Comparison of ENCODE assay signal across 10 cellular contexts in the genomic region with DNA sequence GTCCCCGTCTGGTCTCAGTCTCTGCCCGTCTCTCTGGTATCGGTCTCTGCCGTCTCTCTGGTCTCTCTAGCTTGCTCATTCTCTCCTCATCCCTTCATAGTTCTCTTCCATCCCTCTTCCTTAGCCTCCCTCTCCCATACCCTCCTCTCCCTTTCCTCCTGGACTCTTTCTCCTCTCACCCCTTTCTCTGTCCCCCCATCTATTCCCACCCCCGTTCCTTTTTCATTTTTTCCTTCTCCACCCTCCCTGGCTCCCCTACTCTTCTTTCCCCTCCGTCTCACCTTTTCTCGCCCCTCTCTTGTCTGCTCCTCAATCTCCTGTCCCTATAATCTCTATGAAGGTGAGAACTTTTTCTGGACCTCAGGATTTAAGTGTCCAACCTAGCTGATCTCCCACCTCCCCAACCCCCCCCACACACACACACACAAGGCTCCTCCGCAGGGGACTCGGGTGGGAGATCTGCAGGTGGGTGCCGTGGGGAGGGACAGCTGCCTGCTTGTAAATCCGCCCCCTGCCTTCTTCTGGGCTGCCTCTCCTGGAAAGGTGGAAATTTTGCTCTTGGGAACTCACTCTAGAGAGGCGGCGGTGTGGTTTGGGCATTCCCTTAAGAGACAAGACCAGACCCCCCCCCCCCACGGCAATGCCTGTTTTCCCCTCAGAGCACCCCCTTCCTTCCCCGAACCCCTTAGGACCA. TPM values are rescaled to one million over a fixed set of nuclear protein-coding genes. Genes with fewer than 3 reads are reported as not detected.
A peak's percentile ranks its signal among the peaks of the same experiment; 100 is the strongest.
DNase-seq lines count a peak whose midpoint lies in the region; ATAC-seq and TF ChIP-seq lines count a peak whose summit lies in the region.
"Had no signal": no experiment of that assay in that cellular context is flagged by ENCODE, and none has a peak within 500 bp of the region (broad histone marks: within the 10 kb centered on the region; RNA-seq: fewer than 3 reads in every experiment).

No MANE protein-coding gene starts in this region.

- H3K9me3 ChIP-seq in muscle layer of colon (ENCODE audit: low read length): no peaks in the 10 kb centered on the region
- H3K9me3 ChIP-seq in upper lobe of right lung: no peaks in the 10 kb centered on the region
- H3K9me3 ChIP-seq in body of pancreas: no peaks in the 10 kb centered on the region
- H3K9me3 ChIP-seq: mucosa of descending colon had no signal

- peak overlapping the region; percentile 70 for H3K4me3 Mint-ChIP-seq in activated naive CD8-positive, alpha-beta T cell treated with anti-CD3 and anti-CD28 coated beads, Interleukin-2, amount 10 ng/mL, durations not matched to agents 7 days and 5 days

- intact Hi-C loops in cardiac septum (cut with DNase I) (loop anchor here (5.0 kb wide), 3 partner anchors 72 to 157 kb away; a partner anchor contains a TSS), Right ventricle myocardium superior (cut with DNase I) (loop anchor here (5.0 kb wide), 1 partner anchor 67 kb away; no protein-coding TSS in a partner anchor), upper lobe of right lung (cut with DNase I) (no loop called here), body of pancreas (cut with DNase I) (no loop called here)

- no peak overlapping the region for H3K27ac Mint-ChIP-seq in activated naive CD8-positive, alpha-beta T cell treated with anti-CD3 and anti-CD28 coated beads, Interleukin-2, amount 10 ng/mL, durations not matched to agents 7 days and 5 days

- H3K4me1 ChIP-seq in muscle layer of colon (ENCODE audit: insufficient read depth, low read length) (peaks cover 27% of the 10 kb centered on the region), upper lobe of right lung (peaks cover 5% of the 10 kb centered on the region), body of pancreas (peaks cover 7% of the 10 kb centered on the region)

- H3K9ac ChIP-seq in muscle layer of colon (ENCODE audit: low read length): peak overlapping the region; percentile 49

- H3K36me3 ChIP-seq in muscle layer of colon (ENCODE audit: insufficient read depth, low read length) (no peaks in the 10 kb centered on the region), upper lobe of right lung (no peaks in the 10 kb centered on the region), body of pancreas (replicated peaks in 1 of 2; ENCODE audit: insufficient read depth in 1 of 2, low read depth in 2 of 2) (no peaks in the 10 kb centered on the region)

- WGBS in body of pancreas, 2 donors: 8 to 10% methylated on average over 14 to 15 of the region's 15 CpGs

- DNase-seq in cardiac septum (ENCODE audit: low spot score) (peak; percentile 46), Right ventricle myocardium superior (no peak), upper lobe of right lung (no peak), body of pancreas (no peak)
- DNase-seq in activated naive CD8-positive, alpha-beta T cell treated with anti-CD3 and anti-CD28 coated beads, Interleukin-2, amount 10 ng/mL, durations not matched to agents 7 days and 5 days: no peak
- DNase-seq: activated CD4-positive, alpha-beta T cell treated with anti-CD3 and anti-CD28 coated beads, Interleukin-2, amount 50 U/mL, for 4 hours had no signal

- TF ChIP-seq CTCF in upper lobe of right lung (IDR thresholded peaks at IDR 0.05) (no peak), body of pancreas (IDR thresholded peaks at IDR 0.05) (no peak)

- H3K27ac ChIP-seq in muscle layer of colon (ENCODE audit: low read depth, low read length) (peak overlapping the region; percentile 48), upper lobe of right lung (no peak overlapping the region), body of pancreas (no peak overlapping the region)

- POLR2A ChIA-PET in activated naive CD8-positive, alpha-beta T cell treated with anti-CD3 and anti-CD28 coated beads, Interleukin-2, amount 10 ng/mL, durations not matched to agents 7 days and 5 days (lab: Charles Lee): no interaction called here

- TF ChIP-seq POLR2A in body of pancreas (IDR thresholded peaks at IDR 0.05): no peak

- ATAC-seq in Right ventricle myocardium superior (ENCODE audit: poor library complexity): no peak
- ATAC-seq in activated naive CD8-positive, alpha-beta T cell treated with anti-CD3 and anti-CD28 coated beads, Interleukin-2, amount 10 ng/mL, durations not matched to agents 7 days and 5 days (ENCODE audit: low read depth): no peak
- ATAC-seq in upper lobe of right lung: no peak
- no peak for ATAC-seq in GM19035 (IDR thresholded peaks at IDR 0.05; ENCODE audit: unreplicated experiment)
- no peak for ATAC-seq in body of pancreas
- no peak for ATAC-seq in HG02588 (IDR thresholded peaks at IDR 0.05; ENCODE audit: unreplicated experiment)

- H3K36me3 Mint-ChIP-seq in activated naive CD8-positive, alpha-beta T cell treated with anti-CD3 and anti-CD28 coated beads, Interleukin-2, amount 10 ng/mL, durations not matched to agents 7 days and 5 days: peaks cover 2% of the 10 kb centered on the region

- H3K9me3 Mint-ChIP-seq in activated naive CD8-positive, alpha-beta T cell treated with anti-CD3 and anti-CD28 coated beads, Interleukin-2, amount 10 ng/mL, durations not matched to agents 7 days and 5 days: no peaks in the 10 kb centered on the region

- peaks cover 4% of the 10 kb centered on the region for H3K4me1 Mint-ChIP-seq in activated naive CD8-positive, alpha-beta T cell treated with anti-CD3 and anti-CD28 coated beads, Interleukin-2, amount 10 ng/mL, durations not matched to agents 7 days and 5 days

- peaks cover 45% of the 10 kb centered on the region for H3K27me3 Mint-ChIP-seq in activated naive CD8-positive, alpha-beta T cell treated with anti-CD3 and anti-CD28 coated beads, Interleukin-2, amount 10 ng/mL, durations not matched to agents 7 days and 5 days

- H3K27me3 ChIP-seq in muscle layer of colon (ENCODE audit: control insufficient read depth in 1 of 2, insufficient read depth in 2 of 2, low read length in 2 of 2) (peaks cover 0 to 6% of the 10 kb centered on the region in 2 donors), upper lobe of right lung (peaks cover 51% of the 10 kb centered on the region), body of pancreas (peaks cover 0 to 9% of the 10 kb centered on the region in 2 donors)

- H3K4me3 ChIP-seq in muscle layer of colon (ENCODE audit: low read depth in 1 of 2, low read length in 2 of 2): peak overlapping the region; percentile 68 to 74
- H3K4me3 ChIP-seq in upper lobe of right lung: peak overlapping the region; percentile 16
- H3K4me3 ChIP-seq in body of pancreas: no peak overlapping the region
- H3K4me3 ChIP-seq: mucosa of descending colon had no signal

RNA-seq across cellular contexts. Expression of a gene that starts 1.0 kb away (rescaled TPM):
- 13.1 TPM for total RNA-seq in cardiac septum
- 22.8 TPM for total RNA-seq in Right ventricle myocardium superior
- total RNA-seq in activated naive CD8-positive, alpha-beta T cell treated with anti-CD3 and anti-CD28 coated beads, Interleukin-2, amount 10 ng/mL, durations not matched to agents 7 days and 5 days: not detected
- total RNA-seq in upper lobe of right lung: not detected
- under 1 TPM; 0.33 to 0.78 TPM for total RNA-seq in body of pancreas

Comparison
In these comparisons a context has a peak if more than half of its experiments do, and no peak if none do; other contexts are left out.
1. H3K4me3 ChIP-seq: peak in muscle layer of colon (2 of 2) and upper lobe of right lung (single experiment); none in body of pancreas (0 of 2).
2. intact Hi-C loops: an anchor here in cardiac septum (5.0 kb wide) and Right ventricle myocardium superior (5.0 kb wide); none called in upper lobe of right lung and body of pancreas.